25 cellular contexts compared by ENCODE assay signal in genomic region chr17:51083976-51084375, GRCh38.
"Had no signal": no experiment of that assay in that cellular context is flagged by ENCODE, and none has a peak within 500 bp of the region (broad histone marks: within the 10 kb centered on the region; RNA-seq: fewer than 3 reads in every experiment).

No MANE protein-coding gene starts in this region.

- H3K4me1 ChIP-seq: uterus had no signal

- H3K4me3 ChIP-seq: heart right ventricle, right lobe of liver, skin epidermis, uterus had no signal

- H3K27me3 Mint-ChIP-seq: activated B cell treated with CpG ODN at 0.5 μM for 24 hours; activated CD4-positive, alpha-beta T cell treated with anti-CD3 and anti-CD28 coated beads for 36 hours; activated naive CD8-positive, alpha-beta T cell treated with anti-CD3 and anti-CD28 coated beads, Interleukin-2, amount 10 ng/mL, durations not matched to agents 7 days and 5 days; memory B cell had no signal

- H3K27ac ChIP-seq: heart right ventricle, right lobe of liver, skin epidermis, uterus had no signal

- H3K27me3 ChIP-seq: heart right ventricle, right lobe of liver, uterus had no signal

- H3K9me3 Mint-ChIP-seq: activated B cell treated with CpG ODN at 0.5 μM for 24 hours; activated naive CD8-positive, alpha-beta T cell treated with anti-CD3 and anti-CD28 coated beads, Interleukin-2, amount 10 ng/mL, durations not matched to agents 7 days and 5 days; activated T-cell treated with anti-CD3 and anti-CD28 coated beads, Interleukin-2, amount 50 U/mL, for 4 hours; endodermal cell; memory B cell; stimulated activated effector memory CD8-positive, alpha-beta T cell treated with anti-CD3 and anti-CD28 coated beads, Interleukin-12 subunit alpha, Interleukin-12 subunit beta, amount 100 ng/mL, for 72 hours had no signal

- H3K9me3 ChIP-seq: heart right ventricle, right lobe of liver, uterus had no signal

- DNase-seq: activated B cell treated with CpG ODN at 0.5 μM for 24 hours; activated CD4-positive, alpha-beta T cell treated with anti-CD3 and anti-CD28 coated beads for 36 hours; activated CD4-positive, alpha-beta T cell treated with anti-CD3 and anti-CD28 coated beads, Interleukin-2, amount 50 U/mL, for 48 hours; activated CD8-positive, alpha-beta memory T cell treated with anti-CD3 and anti-CD28 coated beads, Interleukin-2, amount 50 U/mL, for 48 hours; activated naive CD4-positive, alpha-beta T cell treated with Interleukin-2 at 50 U/mL for 16 hours; activated naive CD8-positive, alpha-beta T cell treated with anti-CD3 and anti-CD28 coated beads, Interleukin-2, amount 10 ng/mL, durations not matched to agents 7 days and 5 days; activated T-cell treated with anti-CD3 and anti-CD28 coated beads, Interleukin-2, amount 50 U/mL, for 4 hours; amygdala; cerebellar nuclear complex; cortex of kidney; endodermal cell; foreskin fibroblast; heart right ventricle; islet precursor cell; left colon; nephron progenitor cell; nucleus accumbens; posterior cingulate gyrus; right lobe of liver; stimulated activated CD4-positive, alpha-beta T cell treated with anti-CD3 and anti-CD28 coated beads, Interleukin-1b, Interleukin-23, amount 100 ng/mL, for 48 hours; trophoblast cell; uterus had no signal

- ATAC-seq: activated CD4-positive, alpha-beta T cell treated with anti-CD3 and anti-CD28 coated beads for 36 hours; activated T-cell treated with anti-CD3 and anti-CD28 coated beads, Interleukin-2, amount 50 U/mL, for 4 hours; heart right ventricle; left colon; right lobe of liver; stimulated activated effector memory CD8-positive, alpha-beta T cell treated with anti-CD3 and anti-CD28 coated beads, Interleukin-12 subunit alpha, Interleukin-12 subunit beta, amount 100 ng/mL, for 72 hours had no signal

- H3K4me1 Mint-ChIP-seq: endodermal cell, nephron progenitor cell had no signal

- H3K27ac Mint-ChIP-seq: activated B cell treated with CpG ODN at 0.5 μM for 24 hours; activated CD4-positive, alpha-beta T cell treated with anti-CD3 and anti-CD28 coated beads for 36 hours; activated naive CD8-positive, alpha-beta T cell treated with anti-CD3 and anti-CD28 coated beads, Interleukin-2, amount 10 ng/mL, durations not matched to agents 7 days and 5 days; endodermal cell; memory B cell; nephron progenitor cell; stimulated activated effector memory CD8-positive, alpha-beta T cell treated with anti-CD3 and anti-CD28 coated beads, Interleukin-12 subunit alpha, Interleukin-12 subunit beta, amount 100 ng/mL, for 72 hours had no signal

- H3K36me3 ChIP-seq: uterus had no signal

- H3K4me3 Mint-ChIP-seq: activated B cell treated with CpG ODN at 0.5 μM for 24 hours; activated CD4-positive, alpha-beta T cell treated with anti-CD3 and anti-CD28 coated beads for 36 hours; activated naive CD8-positive, alpha-beta T cell treated with anti-CD3 and anti-CD28 coated beads, Interleukin-2, amount 10 ng/mL, durations not matched to agents 7 days and 5 days; activated T-cell treated with anti-CD3 and anti-CD28 coated beads, Interleukin-2, amount 50 U/mL, for 4 hours; endodermal cell; memory B cell; nephron progenitor cell; stimulated activated effector memory CD8-positive, alpha-beta T cell treated with anti-CD3 and anti-CD28 coated beads, Interleukin-12 subunit alpha, Interleukin-12 subunit beta, amount 100 ng/mL, for 72 hours had no signal
